Comparison of ENCODE assay signal across 1 cellular context in the genomic region with DNA sequence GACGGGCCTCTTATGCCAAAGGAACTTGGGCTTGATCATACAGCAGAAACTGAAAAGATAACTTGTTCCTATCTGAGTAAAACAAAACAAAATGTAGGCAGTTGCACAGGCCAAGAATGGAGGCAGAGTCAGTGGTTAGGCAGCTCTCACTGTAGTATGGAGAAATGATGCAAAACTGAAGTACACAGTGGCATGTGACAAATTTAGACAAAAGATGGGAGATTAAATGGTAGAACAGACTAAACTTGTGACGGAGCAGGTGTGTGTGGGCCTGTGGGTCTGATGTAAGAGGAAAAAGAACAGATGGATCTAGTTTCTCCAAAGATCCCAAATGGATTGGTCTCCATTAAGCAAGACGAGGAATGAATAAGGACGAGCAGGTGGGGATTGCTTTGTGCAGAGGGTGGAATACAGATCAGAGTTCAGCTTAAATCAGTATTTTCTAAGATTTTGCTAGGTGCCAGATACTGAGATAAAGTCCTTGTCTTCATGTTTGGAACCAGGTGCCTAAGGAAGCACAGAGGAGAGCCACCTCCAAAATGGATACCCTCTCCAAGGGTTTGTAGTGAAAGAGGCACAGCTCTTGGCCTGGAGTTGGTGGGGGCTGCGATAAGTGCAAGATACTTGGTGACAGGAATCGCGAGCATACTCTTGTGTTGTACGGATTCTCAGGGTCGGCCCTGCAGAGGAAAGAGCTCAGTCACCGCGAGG.
TF ChIP-seq lines count a peak whose summit lies in the region.

No MANE protein-coding gene starts in this region.

TF ChIP-seq in K562, 482 proteins besides CTCF, POLR2A, EP300 and RAD21 (continued from another document):
- TF ChIP-seq BRF2 (IDR thresholded peaks at IDR 0.05; ENCODE audit: borderline replicate concordance, insufficient read depth, insufficient read length) (no peak), SMARCA4 (IDR thresholded peaks at IDR 0.05) (peak; percentile 8; the same call in 1 of the 2 replicates), CHD1 (IDR thresholded peaks at IDR 0.05; ENCODE audit: low read length) (no peak), CREB1 (IDR thresholded peaks at IDR 0.05) (no peak), CREB1 (CRISPR knock-in tag; IDR thresholded peaks at IDR 0.05) (no peak), YY1 (IDR thresholded peaks at IDR 0.05; ENCODE audit: borderline replicate concordance in 1 of 3, control insufficient read depth in 1 of 3, extremely low read depth in 1 of 3, insufficient read depth in 3 of 3, insufficient read length in 1 of 3, insufficient replicate concordance in 2 of 3, low read depth in 1 of 3, low read length in 2 of 3) (peak; percentile 9 to 82 (median 60))
- TF ChIP-seq, protein P1, sequence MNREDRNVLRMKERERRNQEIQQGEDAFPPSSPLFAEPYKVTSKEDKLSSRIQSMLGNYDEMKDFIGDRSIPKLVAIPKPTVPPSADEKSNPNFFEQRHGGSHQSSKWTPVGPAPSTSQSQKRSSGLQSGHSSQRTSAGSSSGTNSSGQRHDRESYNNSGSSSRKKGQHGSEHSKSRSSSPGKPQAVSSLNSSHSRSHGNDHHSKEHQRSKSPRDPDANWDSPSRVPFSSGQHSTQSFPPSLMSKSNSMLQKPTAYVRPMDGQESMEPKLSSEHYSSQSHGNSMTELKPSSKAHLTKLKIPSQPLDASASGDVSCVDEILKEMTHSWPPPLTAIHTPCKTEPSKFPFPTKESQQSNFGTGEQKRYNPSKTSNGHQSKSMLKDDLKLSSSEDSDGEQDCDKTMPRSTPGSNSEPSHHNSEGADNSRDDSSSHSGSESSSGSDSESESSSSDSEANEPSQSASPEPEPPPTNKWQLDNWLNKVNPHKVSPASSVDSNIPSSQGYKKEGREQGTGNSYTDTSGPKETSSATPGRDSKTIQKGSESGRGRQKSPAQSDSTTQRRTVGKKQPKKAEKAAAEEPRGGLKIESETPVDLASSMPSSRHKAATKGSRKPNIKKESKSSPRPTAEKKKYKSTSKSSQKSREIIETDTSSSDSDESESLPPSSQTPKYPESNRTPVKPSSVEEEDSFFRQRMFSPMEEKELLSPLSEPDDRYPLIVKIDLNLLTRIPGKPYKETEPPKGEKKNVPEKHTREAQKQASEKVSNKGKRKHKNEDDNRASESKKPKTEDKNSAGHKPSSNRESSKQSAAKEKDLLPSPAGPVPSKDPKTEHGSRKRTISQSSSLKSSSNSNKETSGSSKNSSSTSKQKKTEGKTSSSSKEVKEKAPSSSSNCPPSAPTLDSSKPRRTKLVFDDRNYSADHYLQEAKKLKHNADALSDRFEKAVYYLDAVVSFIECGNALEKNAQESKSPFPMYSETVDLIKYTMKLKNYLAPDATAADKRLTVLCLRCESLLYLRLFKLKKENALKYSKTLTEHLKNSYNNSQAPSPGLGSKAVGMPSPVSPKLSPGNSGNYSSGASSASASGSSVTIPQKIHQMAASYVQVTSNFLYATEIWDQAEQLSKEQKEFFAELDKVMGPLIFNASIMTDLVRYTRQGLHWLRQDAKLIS (CRISPR knock-in tag; IDR thresholded peaks at IDR 0.05): no peak
TF ChIP-seq in K562: peak in this region for 43.
